ENCODE assay signal across 17 cellular contexts in the genomic region with DNA sequence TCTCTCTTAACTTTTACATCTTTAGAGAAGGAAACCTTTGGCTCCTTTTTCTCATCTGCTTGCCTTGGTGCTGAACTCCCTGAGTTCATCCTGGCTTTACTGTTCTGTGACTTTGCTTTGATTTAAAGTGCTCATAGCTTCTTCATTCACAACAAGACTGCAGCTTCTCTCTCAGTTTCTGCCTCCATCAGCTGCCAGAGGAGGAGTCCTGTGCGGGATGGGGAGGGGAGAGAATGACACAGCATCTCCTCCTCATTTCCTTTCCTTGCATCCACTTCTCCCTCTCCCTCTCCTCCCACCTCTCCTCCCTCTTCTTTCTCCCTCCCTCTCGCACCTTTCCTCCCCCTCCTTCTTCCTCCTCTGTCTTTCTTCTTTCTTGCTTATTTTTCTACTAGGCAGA. TPM values are rescaled to one million over a fixed set of nuclear protein-coding genes. Genes with fewer than 3 reads are reported as not detected.
DNase-seq lines count a peak whose midpoint lies in the region; ATAC-seq and TF ChIP-seq lines count a peak whose summit lies in the region.
"Had no signal": no experiment of that assay in that cellular context is flagged by ENCODE, and none has a peak within 500 bp of the region (broad histone marks: within the 10 kb centered on the region; RNA-seq: fewer than 3 reads in every experiment).

No MANE protein-coding gene starts in this region.

- POLR2A ChIA-PET in MCF 10A (lab: Yijun Ruan, JAX): no interaction called here

- H3K4me3 ChIP-seq in breast epithelium (no peak overlapping the region), fibroblast of the aortic adventitia (ENCODE audit: low read depth, low read length) (no peak overlapping the region)
- H3K4me3 ChIP-seq: cardiac muscle cell, mucosa of descending colon had no signal

- H3K27me3 Mint-ChIP-seq in MCF 10A (ENCODE audit: insufficient read depth, unreplicated experiment): peaks cover 27% of the 10 kb centered on the region
- H3K27me3 Mint-ChIP-seq in activated CD8-positive, alpha-beta memory T cell treated with anti-CD3 and anti-CD28 coated beads, Interleukin-2, amount 10 ng/mL, durations not matched to agents 7 days and 5 days: no peaks in the 10 kb centered on the region
- no peaks in the 10 kb centered on the region for H3K27me3 Mint-ChIP-seq in activated T-cell treated with anti-CD3 and anti-CD28 coated beads, Interleukin-2, amount 50 U/mL, for 4 hours (ENCODE audit: low read depth)

- H3K4me3 Mint-ChIP-seq in MCF 10A (ENCODE audit: unreplicated experiment): no peak overlapping the region
- no peak overlapping the region for H3K4me3 Mint-ChIP-seq in activated CD8-positive, alpha-beta memory T cell treated with anti-CD3 and anti-CD28 coated beads, Interleukin-2, amount 10 ng/mL, durations not matched to agents 7 days and 5 days
- no peak overlapping the region for H3K4me3 Mint-ChIP-seq in activated T-cell treated with anti-CD3 and anti-CD28 coated beads, Interleukin-2, amount 50 U/mL, for 4 hours
- H3K4me3 Mint-ChIP-seq: stimulated activated effector memory CD8-positive, alpha-beta T cell treated with anti-CD3 and anti-CD28 coated beads, Interleukin-12 subunit alpha, Interleukin-12 subunit beta, amount 100 ng/mL, for 72 hours had no signal

- H3K27ac Mint-ChIP-seq in MCF 10A (ENCODE audit: low read depth, unreplicated experiment): no peak overlapping the region
- H3K27ac Mint-ChIP-seq in activated CD8-positive, alpha-beta memory T cell treated with anti-CD3 and anti-CD28 coated beads, Interleukin-2, amount 10 ng/mL, durations not matched to agents 7 days and 5 days: no peak overlapping the region
- H3K27ac Mint-ChIP-seq: stimulated activated effector memory CD8-positive, alpha-beta T cell treated with anti-CD3 and anti-CD28 coated beads, Interleukin-12 subunit alpha, Interleukin-12 subunit beta, amount 100 ng/mL, for 72 hours had no signal

- TF ChIP-seq POLR2A in breast epithelium (IDR thresholded peaks at IDR 0.05) (no peak), erythroblast (IDR thresholded peaks at IDR 0.05; ENCODE audit: low read length) (no peak)

- intact Hi-C loops in MCF 10A (cut with micrococcal nuclease) (no loop called here), breast epithelium (cut with DNase I; ENCODE audit: low total_unique reads) (no loop called here), sciatic nerve (cut with DNase I) (loop anchor here (2.0 kb wide), 1 partner anchor 78 kb away; no protein-coding TSS in a partner anchor)

- ATAC-seq in activated CD8-positive, alpha-beta memory T cell treated with anti-CD3 and anti-CD28 coated beads, Interleukin-2, amount 10 ng/mL, durations not matched to agents 7 days and 5 days: no peak
- no peak for ATAC-seq in sciatic nerve
- no peak for ATAC-seq in activated T-cell treated with anti-CD3 and anti-CD28 coated beads, Interleukin-2, amount 50 U/mL, for 4 hours
- ATAC-seq: mucosa of descending colon; stimulated activated effector memory CD8-positive, alpha-beta T cell treated with anti-CD3 and anti-CD28 coated beads, Interleukin-12 subunit alpha, Interleukin-12 subunit beta, amount 100 ng/mL, for 72 hours had no signal

- peak; percentile 22 for DNase-seq in MCF 10A (ENCODE audit: unreplicated experiment)
- DNase-seq in breast epithelium (ENCODE audit: low spot score in 2 of 2): no peak
- DNase-seq in SK-MEL-5 (ENCODE audit: low read depth, low spot score): peak; percentile 59
- peak; percentile 31 for DNase-seq in fibroblast of the aortic adventitia (ENCODE audit: low read depth)
- DNase-seq in erythroblast (lab: John Stamatoyannopoulos, UW): no peak
- no peak for DNase-seq in activated CD8-positive, alpha-beta memory T cell treated with anti-CD3 and anti-CD28 coated beads, Interleukin-2, amount 10 ng/mL, durations not matched to agents 7 days and 5 days
- DNase-seq in sciatic nerve (ENCODE audit: low spot score): no peak
- DNase-seq in activated T-cell treated with anti-CD3 and anti-CD28 coated beads, Interleukin-2, amount 50 U/mL, for 4 hours: no peak
- DNase-seq: activated CD4-positive, alpha-beta T cell treated with anti-CD3 and anti-CD28 coated beads, Interleukin-2, amount 50 U/mL, for 1 hour; mucosa of descending colon; NCI-H2081 had no signal

- no peak overlapping the region for H3K27ac ChIP-seq in breast epithelium
- H3K27ac ChIP-seq: cardiac muscle cell, KMS-11 had no signal

- no peaks in the 10 kb centered on the region for H3K36me3 Mint-ChIP-seq in MCF 10A (ENCODE audit: insufficient read depth, unreplicated experiment)
- H3K36me3 Mint-ChIP-seq in activated CD8-positive, alpha-beta memory T cell treated with anti-CD3 and anti-CD28 coated beads, Interleukin-2, amount 10 ng/mL, durations not matched to agents 7 days and 5 days: no peaks in the 10 kb centered on the region
- H3K36me3 Mint-ChIP-seq in activated T-cell treated with anti-CD3 and anti-CD28 coated beads, Interleukin-2, amount 50 U/mL, for 4 hours (ENCODE audit: insufficient read depth): no peaks in the 10 kb centered on the region
- H3K36me3 Mint-ChIP-seq: stimulated activated effector memory CD8-positive, alpha-beta T cell treated with anti-CD3 and anti-CD28 coated beads, Interleukin-12 subunit alpha, Interleukin-12 subunit beta, amount 100 ng/mL, for 72 hours had no signal

- CTCF ChIA-PET in MCF 10A (lab: Yijun Ruan, JAX): interaction anchor here (0.6 kb wide), 1 partner anchor 1268 kb away, joined by 3 read pairs; no protein-coding TSS in a partner anchor
- CTCF ChIA-PET in activated CD8-positive, alpha-beta memory T cell treated with anti-CD3 and anti-CD28 coated beads, Interleukin-2, amount 10 ng/mL, durations not matched to agents 7 days and 5 days (lab: Charles Lee): no interaction called here

- no peaks in the 10 kb centered on the region for H3K9me3 Mint-ChIP-seq in MCF 10A (ENCODE audit: unreplicated experiment)
- no peaks in the 10 kb centered on the region for H3K9me3 Mint-ChIP-seq in activated CD8-positive, alpha-beta memory T cell treated with anti-CD3 and anti-CD28 coated beads, Interleukin-2, amount 10 ng/mL, durations not matched to agents 7 days and 5 days (ENCODE audit: low read depth)
- H3K9me3 Mint-ChIP-seq in activated T-cell treated with anti-CD3 and anti-CD28 coated beads, Interleukin-2, amount 50 U/mL, for 4 hours: no peaks in the 10 kb centered on the region
- H3K9me3 Mint-ChIP-seq: stimulated activated effector memory CD8-positive, alpha-beta T cell treated with anti-CD3 and anti-CD28 coated beads, Interleukin-12 subunit alpha, Interleukin-12 subunit beta, amount 100 ng/mL, for 72 hours had no signal

- H3K36me3 ChIP-seq in breast epithelium: no peaks in the 10 kb centered on the region
- H3K36me3 ChIP-seq: cardiac muscle cell had no signal

- no TSS peak for BruUV-seq in MCF 10A (replicated peaks; lab: Mats Ljungman, UMichigan)

- H3K9me3 ChIP-seq in breast epithelium: no peaks in the 10 kb centered on the region
- H3K9me3 ChIP-seq: mucosa of descending colon had no signal

- H3K4me1 Mint-ChIP-seq in MCF 10A (ENCODE audit: insufficient read depth, unreplicated experiment): peaks cover 6% of the 10 kb centered on the region
- no peaks in the 10 kb centered on the region for H3K4me1 Mint-ChIP-seq in activated CD8-positive, alpha-beta memory T cell treated with anti-CD3 and anti-CD28 coated beads, Interleukin-2, amount 10 ng/mL, durations not matched to agents 7 days and 5 days
- no peaks in the 10 kb centered on the region for H3K4me1 Mint-ChIP-seq in activated T-cell treated with anti-CD3 and anti-CD28 coated beads, Interleukin-2, amount 50 U/mL, for 4 hours (ENCODE audit: low read depth)
- H3K4me1 Mint-ChIP-seq: stimulated activated effector memory CD8-positive, alpha-beta T cell treated with anti-CD3 and anti-CD28 coated beads, Interleukin-12 subunit alpha, Interleukin-12 subunit beta, amount 100 ng/mL, for 72 hours had no signal

- TF ChIP-seq CTCF in MCF 10A (IDR thresholded peaks at IDR 0.05; ENCODE audit: unreplicated experiment): no peak
- no peak for TF ChIP-seq CTCF in breast epithelium (IDR thresholded peaks at IDR 0.05)
- TF ChIP-seq CTCF in fibroblast of the aortic adventitia (IDR thresholded peaks at IDR 0.05; ENCODE audit: insufficient read depth, low read length): no peak

- no peaks in the 10 kb centered on the region for H3K4me1 ChIP-seq in breast epithelium

- in situ Hi-C loops in SK-MEL-5 (cut with HindIII; ENCODE audit: low pct_unique_long_range_greater_than_20kb, low sequenced_read_pairs): no loop called here

- peaks cover 0 to 15% of the 10 kb centered on the region in 2 donors for H3K27me3 ChIP-seq in breast epithelium
- H3K27me3 ChIP-seq: cardiac muscle cell had no signal

RNA-seq across cellular contexts. Expression of gene CBLL2, which starts 42.0 kb away (rescaled TPM):
- total RNA-seq in MCF 10A (2022) (not detected in 2 replicates), breast epithelium (not detected), fibroblast of the aortic adventitia (ENCODE audit: low replicate concordance) (not detected in 2 replicates), sciatic nerve (not detected)
- total RNA-seq in SK-MEL-5 (2014; rRNA removed; shearing (Covaris generic)): not detected in 2 replicates
- polyA plus RNA-seq in SK-MEL-5 (2015; cell fraction: cytosol; rRNA removed): not detected in 2 replicates
- not detected in 2 replicates for polyA plus RNA-seq in SK-MEL-5 (2015; cell fraction: nucleus; rRNA removed)
- not detected for total RNA-seq in activated CD8-positive, alpha-beta memory T cell treated with anti-CD3 and anti-CD28 coated beads, Interleukin-2, amount 10 ng/mL, durations not matched to agents 7 days and 5 days
- total RNA-seq in activated T-cell treated with anti-CD3 and anti-CD28 coated beads, Interleukin-2, amount 50 U/mL, for 4 hours: not detected
- total RNA-seq: cardiac muscle cell; mucosa of descending colon; T-helper 1 cell treated with Interleukin-12 subunit alpha and Interleukin-12 subunit beta and Interleukin-4 antibody, amounts not matched to agents 30 ng/mL and 1 ng/mL, for 36 hours; urinary bladder had no signal
- polyA plus RNA-seq: AG04450, cardiac muscle cell, urinary bladder had no signal

Comparison
In these comparisons a context has a peak if more than half of its experiments do, and no peak if none do; other contexts are left out.
1. DNase-seq: peak in MCF 10A (single experiment), SK-MEL-5 (single experiment) and fibroblast of the aortic adventitia (single experiment); none in breast epithelium (0 of 2), erythroblast (0 of 2), activated CD8-positive, alpha-beta memory T cell treated with anti-CD3 and anti-CD28 coated beads, Interleukin-2, amount 10 ng/mL, durations not matched to agents 7 days and 5 days (single experiment), sciatic nerve (single experiment) and activated T-cell treated with anti-CD3 and anti-CD28 coated beads, Interleukin-2, amount 50 U/mL, for 4 hours (single experiment).